1 cellular context compared by ENCODE assay signal in genomic region chr19:2097330-2098327, GRCh38.
TF ChIP-seq lines count a peak whose summit lies in the region.

No MANE protein-coding gene starts in this region.

TF ChIP-seq in IMR-90, 13 proteins besides CTCF, POLR2A, EP300 and RAD21:
- TF ChIP-seq RFX5 (IDR thresholded peaks at IDR 0.05; ENCODE audit: low read depth, low read length), result no peak
- no peak for TF ChIP-seq CEBPB (IDR thresholded peaks at IDR 0.05; ENCODE audit: low read depth, low read length)
- no peak for TF ChIP-seq MXI1 (IDR thresholded peaks at IDR 0.05; ENCODE audit: borderline replicate concordance, low read depth, low read length)
- TF ChIP-seq NFE2L2 (IDR thresholded peaks at IDR 0.05; ENCODE audit: low read depth, low read length), result no peak
- no peak for TF ChIP-seq CHD1 (IDR thresholded peaks at IDR 0.05; ENCODE audit: low read depth, low read length)
- TF ChIP-seq, protein P1, sequence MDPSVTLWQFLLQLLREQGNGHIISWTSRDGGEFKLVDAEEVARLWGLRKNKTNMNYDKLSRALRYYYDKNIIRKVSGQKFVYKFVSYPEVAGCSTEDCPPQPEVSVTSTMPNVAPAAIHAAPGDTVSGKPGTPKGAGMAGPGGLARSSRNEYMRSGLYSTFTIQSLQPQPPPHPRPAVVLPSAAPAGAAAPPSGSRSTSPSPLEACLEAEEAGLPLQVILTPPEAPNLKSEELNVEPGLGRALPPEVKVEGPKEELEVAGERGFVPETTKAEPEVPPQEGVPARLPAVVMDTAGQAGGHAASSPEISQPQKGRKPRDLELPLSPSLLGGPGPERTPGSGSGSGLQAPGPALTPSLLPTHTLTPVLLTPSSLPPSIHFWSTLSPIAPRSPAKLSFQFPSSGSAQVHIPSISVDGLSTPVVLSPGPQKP (IDR thresholded peaks at IDR 0.05; ENCODE audit: borderline replicate concordance, low read depth, low read length), result no peak
- TF ChIP-seq SMC3 (IDR thresholded peaks at IDR 0.05; ENCODE audit: low read depth, low read length), result no peak
- no peak for TF ChIP-seq MAFK (IDR thresholded peaks at IDR 0.05; ENCODE audit: low read depth, low read length)
- TF ChIP-seq MAZ (IDR thresholded peaks at IDR 0.05; ENCODE audit: borderline replicate concordance, low read depth, low read length), result no peak
- TF ChIP-seq FOS (IDR thresholded peaks at IDR 0.05; ENCODE audit: low read depth, low read length), result no peak
- TF ChIP-seq BHLHE40 (IDR thresholded peaks at IDR 0.05; ENCODE audit: low read depth, low read length), result no peak
